ENCODE assay signal across 8 cellular contexts in genomic region chr7:30238721-30239441, GRCh38. TPM values are rescaled to one million over a fixed set of nuclear protein-coding genes. Genes with fewer than 3 reads are reported as not detected.
DNase-seq lines count a peak whose midpoint lies in the region; ATAC-seq and TF ChIP-seq lines count a peak whose summit lies in the region.

No MANE protein-coding gene starts in this region.

- no peak for ATAC-seq in CD8-positive, alpha-beta T cell
- ATAC-seq in GM18868 (IDR thresholded peaks at IDR 0.05; ENCODE audit: unreplicated experiment) = peak; percentile 73
- peak; percentile 74 for ATAC-seq in HG03066 (IDR thresholded peaks at IDR 0.05; ENCODE audit: low read depth, unreplicated experiment)
- ATAC-seq in psoas muscle = peak; percentile 62 to 77 (median 66)

- H3K9me3 Mint-ChIP-seq in CD8-positive, alpha-beta T cell = no peaks in the 10 kb centered on the region

- H3K27me3 ChIP-seq in CD8-positive, alpha-beta T cell (ENCODE audit: insufficient read depth, low read length) = no peaks in the 10 kb centered on the region
- H3K27me3 ChIP-seq in psoas muscle (ENCODE audit: insufficient read depth in 3 of 3, low read length in 2 of 3) = no peaks in the 10 kb centered on the region

- POLR2A ChIA-PET in CD8-positive, alpha-beta T cell (lab: Charles Lee) = no interaction called here

- no peaks in the 10 kb centered on the region for H3K9me3 ChIP-seq in CD8-positive, alpha-beta T cell (ENCODE audit: low read length)
- no peaks in the 10 kb centered on the region for H3K9me3 ChIP-seq in psoas muscle

- CTCF ChIA-PET in CD8-positive, alpha-beta T cell (lab: Charles Lee) = no interaction called here

- intact Hi-C loops in CD8-positive, alpha-beta T cell (cut with DNase I, micrococcal nuclease) = no loop called here
- intact Hi-C loops in psoas muscle (cut with DNase I) = no loop called here

- H3K36me3 ChIP-seq in CD8-positive, alpha-beta T cell (ENCODE audit: insufficient read depth, low read length) = no peaks in the 10 kb centered on the region
- H3K36me3 ChIP-seq in psoas muscle (ENCODE audit: insufficient read depth in 1 of 2, low read depth in 1 of 2) = no peaks in the 10 kb centered on the region

- no peak overlapping the region for H3K27ac ChIP-seq in CD8-positive, alpha-beta T cell (ENCODE audit: low read depth, low read length)
- no peak overlapping the region for H3K27ac ChIP-seq in psoas muscle
- no peak overlapping the region for H3K27ac ChIP-seq in caudate nucleus (ENCODE audit: low read depth, low read length)

- no peaks in the 10 kb centered on the region for H3K36me3 Mint-ChIP-seq in CD8-positive, alpha-beta T cell

- H3K27me3 Mint-ChIP-seq in CD8-positive, alpha-beta T cell (ENCODE audit: low read depth) = peaks cover 11% of the 10 kb centered on the region

- peak overlapping the region; percentile 19 for H3K27ac Mint-ChIP-seq in CD8-positive, alpha-beta T cell

- H3K4me1 ChIP-seq in CD8-positive, alpha-beta T cell (ENCODE audit: insufficient read depth, low read length) = no peaks in the 10 kb centered on the region
- H3K4me1 ChIP-seq in psoas muscle = peaks cover 13% of the 10 kb centered on the region

- no peak for TF ChIP-seq CTCF in CD8-positive, alpha-beta T cell (IDR thresholded peaks at IDR 0.05)
- no peak for TF ChIP-seq CTCF in choroid plexus epithelial cell (conservative IDR thresholded peaks at IDR 0.05; ENCODE audit: low read depth, low read length)
- no peak for TF ChIP-seq CTCF in psoas muscle (IDR thresholded peaks at IDR 0.05)

- no peak overlapping the region for H3K4me3 Mint-ChIP-seq in CD8-positive, alpha-beta T cell

- no peak for DNase-seq in CD8-positive, alpha-beta T cell
- DNase-seq in NCI-H345 (lab: John Stamatoyannopoulos, UW) (peak; percentile 90), choroid plexus epithelial cell (ENCODE audit: low read depth) (peak; percentile 54), psoas muscle (peak; percentile 60 to 65), cerebellum (ENCODE audit: low spot score) (no peak), caudate nucleus (lab: John Stamatoyannopoulos, UW) (no peak)

- no peak overlapping the region for H3K4me3 ChIP-seq in CD8-positive, alpha-beta T cell (ENCODE audit: low read depth, low read length)
- no peak overlapping the region for H3K4me3 ChIP-seq in choroid plexus epithelial cell (ENCODE audit: low read depth, low read length)
- H3K4me3 ChIP-seq in psoas muscle = no peak overlapping the region

- H3K4me1 Mint-ChIP-seq in CD8-positive, alpha-beta T cell (ENCODE audit: low read depth) = no peaks in the 10 kb centered on the region

RNA-seq across cellular contexts. Expression of gene ZNRF2, which starts 45.5 kb away (rescaled TPM):
- 10 to 100 TPM; 20.1 to 26.1 TPM for total RNA-seq in CD8-positive, alpha-beta T cell
- 10 to 100 TPM; 10.2 to 21.5 (median 12.7) TPM for total RNA-seq in psoas muscle
- polyA plus RNA-seq in psoas muscle = 1 to 10 TPM; 3.9 to 9.4 (median 4.2) TPM
- 33.3 TPM for total RNA-seq in cerebellum

Comparison
In these comparisons a context has a peak if more than half of its experiments do, and no peak if none do; other contexts are left out.
1. DNase-seq: peak in NCI-H345 (single experiment), choroid plexus epithelial cell (single experiment) and psoas muscle (2 of 2); none in CD8-positive, alpha-beta T cell (0 of 7), cerebellum (single experiment) and caudate nucleus (0 of 61).